ENCODE assay signal across 9 cellular contexts in genomic region chr19:2048104-2048958, GRCh38. TPM values are rescaled to one million over a fixed set of nuclear protein-coding genes. Genes with fewer than 3 reads are reported as not detected.
A peak's percentile ranks its signal among the peaks of the same experiment; 100 is the strongest.
DNase-seq lines count a peak whose midpoint lies in the region; ATAC-seq and TF ChIP-seq lines count a peak whose summit lies in the region.
"Had no signal": no experiment of that assay in that cellular context is flagged by ENCODE, and none has a peak within 500 bp of the region (broad histone marks: within the 10 kb centered on the region; RNA-seq: fewer than 3 reads in every experiment).

No MANE protein-coding gene starts in this region.

- no peaks in the 10 kb centered on the region for H3K9me3 Mint-ChIP-seq in naive B cell

- H3K56ac ChIP-seq in IMR-90 (ENCODE audit: extremely low read depth, insufficient read depth, low read length) = no peak overlapping the region

- H3K27ac ChIP-seq in IMR-90 (ENCODE audit: insufficient read depth, low read length) (no peak overlapping the region), cingulate gyrus (ENCODE audit: low read depth, low read length) (peak overlapping the region; percentile 93)

- peaks cover 33 to 60% (median 51%) of the 10 kb centered on the region in 3 donors for H3K4me1 Mint-ChIP-seq in naive B cell

- H3K4ac ChIP-seq in IMR-90 (ENCODE audit: low read depth, low read length) = no peak overlapping the region

- no peak for TF ChIP-seq POLR2A in IMR-90 (IDR thresholded peaks at IDR 0.05; ENCODE audit: low read depth, low read length)

- peaks cover 24% of the 10 kb centered on the region for H3K36me3 ChIP-seq in IMR-90 (ENCODE audit: control insufficient read depth, insufficient read depth, low read length)

- H2AFZ ChIP-seq in IMR-90 (replicated peaks; ENCODE audit: low read length, poor library complexity) = peak overlapping the region; percentile 21

- no peak overlapping the region for H3K4me3 ChIP-seq in IMR-90 (ENCODE audit: insufficient read depth, low read depth, low read length)

- H3K9me1 ChIP-seq in IMR-90 (ENCODE audit: insufficient read depth, low read length) = peaks cover 4% of the 10 kb centered on the region

- H3K9ac ChIP-seq in IMR-90 (ENCODE audit: low read depth, low read length) = no peak overlapping the region; the same call in 1 of the 2 replicates

- no peak overlapping the region for H3K18ac ChIP-seq in IMR-90 (ENCODE audit: low read depth, low read length)

- no TSS peak for BruUV-seq in IMR-90 (replicated peaks; lab: Mats Ljungman, UMichigan)

- POLR2A ChIA-PET in IMR-90 (lab: Charles Lee; ENCODE audit: unreplicated experiment) = no interaction called here

- H4K20me1 ChIP-seq in IMR-90 (ENCODE audit: insufficient read depth, low read length) = peaks cover 58% of the 10 kb centered on the region

- ATAC-seq in IMR-90 (ENCODE audit: low read depth) (no peak), naive B cell (ENCODE audit: low read depth in 2 of 2) (no peak), GM19324 (IDR thresholded peaks at IDR 0.05; ENCODE audit: low FRiP score, unreplicated experiment) (no peak)

- H3K23ac ChIP-seq in IMR-90 (ENCODE audit: low read depth, low read length) = no peak overlapping the region

- no peaks in the 10 kb centered on the region for H3K36me3 Mint-ChIP-seq in naive B cell

- H4K8ac ChIP-seq in IMR-90 (ENCODE audit: low read depth in 2 of 2, low read length in 2 of 2) = no peak overlapping the region

- H2BK20ac ChIP-seq in IMR-90 (ENCODE audit: low read depth, low read length) = no peak overlapping the region

- no peak overlapping the region for H4K91ac ChIP-seq in IMR-90 (ENCODE audit: insufficient read depth, low read depth, low read length)

- no peak overlapping the region for H3K4me2 ChIP-seq in IMR-90 (ENCODE audit: low read depth, low read length)

- H3K27me3 ChIP-seq in IMR-90 (ENCODE audit: control insufficient read depth, insufficient read depth, low read length) = no peaks in the 10 kb centered on the region

- no peak for TF ChIP-seq CTCF in IMR-90 (conservative IDR thresholded peaks at IDR 0.05; ENCODE audit: low read depth, low read length)

- no peak overlapping the region for H2BK15ac ChIP-seq in IMR-90 (ENCODE audit: low read depth, low read length)

- in situ Hi-C loops in IMR-90 (cut with MboI; ENCODE audit: low sequenced_read_pairs) (no loop called here), ACHN (cut with HindIII; ENCODE audit: low pct_ligation_motif_present, low pct_unique_long_range_greater_than_20kb, low sequenced_read_pairs) (no loop called here)

- peaks cover 5 to 64% of the 10 kb centered on the region in 2 experiments; a peak in 3 of 4 replicates for H3K79me1 ChIP-seq in IMR-90 (ENCODE audit: low read depth in 1 of 2, low read length in 2 of 2)

- intact Hi-C loops in IMR-90 (cut with micrococcal nuclease) = no loop called here

- DNase-seq in 8988T (peak; percentile 14), IMR-90 (no peak), naive B cell (no peak), NCI-H748 treated with DMSO at 0.1 percent for 48 hours (lab: John Stamatoyannopoulos, UW) (no peak), NCI-H1417 treated with DMSO at 0.1 percent for 48 hours (lab: John Stamatoyannopoulos, UW) (no peak), ACHN (no peak)
- DNase-seq: NCI-H2227 treated with DMSO at 0.1 percent for 48 hours had no signal

- H3K9me3 ChIP-seq in IMR-90 (ENCODE audit: control insufficient read depth, insufficient read depth, low read length) = no peaks in the 10 kb centered on the region

- TF ChIP-seq RAD21 in IMR-90 (IDR thresholded peaks at IDR 0.05; ENCODE audit: low read length) = no peak

- H3K27ac Mint-ChIP-seq in naive B cell = peak overlapping the region in 5 of 6 donors; percentile 62 to 99 (median 94)

- WGBS in IMR-90 (ENCODE audit: extremely low coverage in 2 of 2, insufficient read length in 1 of 2), 2 experiments = 93% methylated on average over 10 of the region's 17 CpGs; no CpG with 5 or more reads in 1 of the 2 experiments

- CTCF ChIA-PET in IMR-90 (lab: Yijun Ruan, JAX) = no interaction called here

- no peak overlapping the region for H2AK5ac ChIP-seq in IMR-90 (ENCODE audit: low read depth, low read length)

- no peak overlapping the region for H3K14ac ChIP-seq in IMR-90 (replicated peaks; ENCODE audit: low read depth, low read length)

- no peak overlapping the region for H2AK9ac ChIP-seq in IMR-90 (replicated peaks; ENCODE audit: low read depth, low read length, poor library complexity)

- dilution Hi-C loops in IMR-90 (cut with HindIII; ENCODE audit: low sequenced_read_pairs, unreplicated experiment) = no loop called here

- H2BK120ac ChIP-seq in IMR-90 (ENCODE audit: low read depth, low read length) = no peak overlapping the region

- no peak overlapping the region for H4K5ac ChIP-seq in IMR-90 (ENCODE audit: low read depth, low read length)

- peaks cover 23% of the 10 kb centered on the region for H3K4me1 ChIP-seq in IMR-90 (ENCODE audit: control insufficient read depth, insufficient read depth, low read length)

- H3K27me3 Mint-ChIP-seq in naive B cell = no peaks in the 10 kb centered on the region

- peak overlapping the region; percentile 57 to 95 (median 87) for H3K4me3 Mint-ChIP-seq in naive B cell

- H2BK5ac ChIP-seq in IMR-90 (ENCODE audit: low read depth, low read length, poor library complexity, severe bottlenecking) = no peak overlapping the region

TF ChIP-seq in IMR-90, 13 proteins besides CTCF, POLR2A, EP300 and RAD21:
- TF ChIP-seq MAFK (IDR thresholded peaks at IDR 0.05; ENCODE audit: low read depth, low read length) = no peak
- no peak for TF ChIP-seq FOS (IDR thresholded peaks at IDR 0.05; ENCODE audit: low read depth, low read length)

RNA-seq across cellular contexts. Expression of gene MKNK2, which starts 2.7 kb away (rescaled TPM):
- 20.8 and 21.9 TPM in 2 replicates for total RNA-seq in IMR-90 (2012; rRNA removed)
- polyA plus RNA-seq in IMR-90 (2012; rRNA removed) = 31.8 and 37.5 TPM in 2 replicates
- 25.9 and 51.6 TPM in 2 replicates for polyA plus RNA-seq in IMR-90 (2012; cell fraction: cytosol; rRNA removed)
- 57.0 and 142 TPM in 2 replicates for polyA plus RNA-seq in IMR-90 (2012; cell fraction: nucleus; rRNA removed; ENCODE audit: low replicate concordance)
- polyA plus RNA-seq in naive B cell (ENCODE audit: low read depth in 6 of 6) = 100 to 1,000 TPM in 1 of 6 donors, 10 to 100 TPM in 5; 51.1 to 102 (median 57.1) TPM

RNA-seq across cellular contexts. Expression of gene BTBD2, which starts 32.8 kb away (rescaled TPM):
- 24.4 and 25.8 TPM in 2 replicates for total RNA-seq in IMR-90 (2012; rRNA removed)
- polyA plus RNA-seq in IMR-90 (2012; rRNA removed) (65.7 and 67.1 TPM in 2 replicates), naive B cell (ENCODE audit: low read depth in 6 of 6) (1 to 10 TPM; 1.7 to 9.2 (median 4.8) TPM)
- polyA plus RNA-seq in IMR-90 (2012; cell fraction: cytosol; rRNA removed) = 38.7 and 95.6 TPM in 2 replicates
- 53.9 and 143 TPM in 2 replicates for polyA plus RNA-seq in IMR-90 (2012; cell fraction: nucleus; rRNA removed; ENCODE audit: low replicate concordance)

RNA-seq across cellular contexts. Expression of gene MOB3A, which starts 47.8 kb away (rescaled TPM):
- total RNA-seq in IMR-90 (2012; rRNA removed) = 8.9 and 9.3 TPM in 2 replicates
- polyA plus RNA-seq in IMR-90 (2012; rRNA removed) = 26.5 and 28.8 TPM in 2 replicates
- 20.4 and 29.9 TPM in 2 replicates for polyA plus RNA-seq in IMR-90 (2012; cell fraction: cytosol; rRNA removed)
- 15.3 and 28.7 TPM in 2 replicates for polyA plus RNA-seq in IMR-90 (2012; cell fraction: nucleus; rRNA removed; ENCODE audit: low replicate concordance)
- polyA plus RNA-seq in naive B cell (ENCODE audit: low read depth in 6 of 6) = 100 to 1,000 TPM in 1 of 6 donors, 10 to 100 TPM in 5; 52.2 to 106 (median 75.1) TPM

RNA-seq across cellular contexts. Expression of gene IZUMO4, which starts 48.4 kb away (rescaled TPM):
- 0.56 and 0.72 TPM in 2 replicates for total RNA-seq in IMR-90 (2012; rRNA removed)
- 2.8 and 3.4 TPM in 2 replicates for polyA plus RNA-seq in IMR-90 (2012; rRNA removed)
- 0.37 and 1.5 TPM in 2 replicates for polyA plus RNA-seq in IMR-90 (2012; cell fraction: cytosol; rRNA removed)
- polyA plus RNA-seq in IMR-90 (2012; cell fraction: nucleus; rRNA removed; ENCODE audit: low replicate concordance) = 19.5 and 47.8 TPM in 2 replicates
- polyA plus RNA-seq in naive B cell (ENCODE audit: low read depth in 6 of 6) = 1 to 10 TPM in 1 of 6 donors, under 1 TPM in 5; 0.48 to 1.2 (median 0.85) TPM
